Comparison of ENCODE assay signal across 22 cellular contexts in genomic region chr9:134855231-134855899, GRCh38. TPM values are rescaled to one million over a fixed set of nuclear protein-coding genes. Genes with fewer than 3 reads are reported as not detected.
DNase-seq lines count a peak whose midpoint lies in the region; ATAC-seq and TF ChIP-seq lines count a peak whose summit lies in the region.
"Had no signal": no experiment of that assay in that cellular context is flagged by ENCODE, and none has a peak within 500 bp of the region (broad histone marks: within the 10 kb centered on the region; RNA-seq: fewer than 3 reads in every experiment).

No MANE protein-coding gene starts in this region.

- H2AFZ ChIP-seq in smooth muscle cell (ENCODE audit: low read depth), result no peak overlapping the region

- peaks cover 41% of the 10 kb centered on the region for H4K20me1 ChIP-seq in smooth muscle cell (ENCODE audit: low read depth)

- ATAC-seq in right cardiac atrium (peak; percentile 17 to 24), Right ventricle myocardium inferior (no peak), left lobe of liver (no peak), aorta (ENCODE audit: low FRiP score) (no peak)
- ATAC-seq: CD8-positive, alpha-beta T cell; Panc1 had no signal

- no peak overlapping the region for H3K4me2 ChIP-seq in smooth muscle cell
- H3K4me2 ChIP-seq: KMS-11 had no signal

- H3K27ac ChIP-seq in right cardiac atrium (ENCODE audit: low read length), result no peak overlapping the region
- H3K27ac ChIP-seq in aorta (ENCODE audit: low read depth in 1 of 2, low read length in 2 of 2), result no peak overlapping the region
- H3K27ac ChIP-seq in smooth muscle cell (ENCODE audit: low read depth), result no peak overlapping the region
- H3K27ac ChIP-seq: KMS-11 had no signal

- peaks cover 65% of the 10 kb centered on the region for H3F3A ChIP-seq in smooth muscle cell (ENCODE audit: low read depth)

- H3K79me2 ChIP-seq in smooth muscle cell (ENCODE audit: low read depth), result no peaks in the 10 kb centered on the region

- H3K9me3 ChIP-seq in right cardiac atrium (ENCODE audit: control insufficient read depth, low read length), result no peaks in the 10 kb centered on the region
- no peaks in the 10 kb centered on the region for H3K9me3 ChIP-seq in aorta (ENCODE audit: control insufficient read depth, low read length)
- H3K9me3 ChIP-seq in smooth muscle cell (replicated peaks; ENCODE audit: low read depth), result no peaks in the 10 kb centered on the region

- no peaks in the 10 kb centered on the region for H3K27me3 ChIP-seq in right cardiac atrium (ENCODE audit: control insufficient read depth, insufficient read depth)
- no peaks in the 10 kb centered on the region for H3K27me3 ChIP-seq in aorta (ENCODE audit: control insufficient read depth in 1 of 2, insufficient read depth in 2 of 2, low read length in 1 of 2)
- no peaks in the 10 kb centered on the region for H3K27me3 ChIP-seq in smooth muscle cell (ENCODE audit: low read depth)

- DNase-seq in right cardiac atrium (peak in 1 of 3 donors; percentile 32), Right ventricle myocardium inferior (ENCODE audit: missing footprints) (no peak), left lobe of liver (ENCODE audit: low spot score) (peak; percentile 42), posterior vena cava (ENCODE audit: low spot score) (peak; percentile 72), aorta (peak; percentile 44 to 62), T-helper 2 cell (no peak), smooth muscle cell (lab: John Stamatoyannopoulos, UW; ENCODE audit: unreplicated experiment) (no peak)
- DNase-seq in activated T-cell treated with anti-CD3 and anti-CD28 coated beads, Interleukin-2, amount 50 U/mL, for 48 hours, result no peak
- DNase-seq: AML-193; C1 segment of cervical spinal cord; CD8-positive, alpha-beta T cell; GOT3; IMR-90; NCI-H1092 treated with DMSO at 0.1 percent for 48 hours; NCI-H2029 treated with DMSO at 0.1 percent for 48 hours; NCI-H345; NCI-H524; NCI-H774 had no signal

- H3K4me3 ChIP-seq in right cardiac atrium (ENCODE audit: low read length) (no peak overlapping the region), aorta (ENCODE audit: low read length in 2 of 2) (no peak overlapping the region), smooth muscle cell (no peak overlapping the region)

- H3K9ac ChIP-seq in smooth muscle cell (ENCODE audit: low read depth), result no peak overlapping the region
- H3K9ac ChIP-seq: KMS-11 had no signal

- 83% methylated on average over 18 of the region's 18 CpGs for WGBS in right cardiac atrium
- WGBS in aorta, 2 donors, result 87 to 91% methylated on average over 18 of the region's 18 CpGs
- 95% methylated on average over 18 of the region's 18 CpGs for WGBS in smooth muscle cell (ENCODE audit: low lambda C conversion rate)

- no peak for TF ChIP-seq CTCF in smooth muscle cell (IDR thresholded peaks at IDR 0.05; ENCODE audit: borderline replicate concordance, insufficient read depth, poor library complexity, severe bottlenecking)

- intact Hi-C loops in right cardiac atrium (cut with DNase I) (no loop called here), Right ventricle myocardium inferior (cut with DNase I) (no loop called here), posterior vena cava (cut with DNase I) (no loop called here), aorta (cut with DNase I) (no loop called here)

- no peaks in the 10 kb centered on the region for H3K4me1 ChIP-seq in right cardiac atrium (ENCODE audit: control insufficient read depth, insufficient read depth, low read length)
- H3K4me1 ChIP-seq in aorta (ENCODE audit: control insufficient read depth in 1 of 2, insufficient read depth in 2 of 2, low read length in 2 of 2), result no peaks in the 10 kb centered on the region
- H3K4me1 ChIP-seq in smooth muscle cell (ENCODE audit: low read depth), result no peaks in the 10 kb centered on the region

- H3K36me3 ChIP-seq in aorta (ENCODE audit: control insufficient read depth in 1 of 2, insufficient read depth in 2 of 2, low read length in 1 of 2), result no peaks in the 10 kb centered on the region
- H3K36me3 ChIP-seq in smooth muscle cell (ENCODE audit: low read depth), result no peaks in the 10 kb centered on the region

RNA-seq across cellular contexts. Expression of gene FCN2, which starts 25.2 kb away (rescaled TPM):
- total RNA-seq in right cardiac atrium (not detected), Right ventricle myocardium inferior (not detected), left lobe of liver (95.7 TPM), posterior vena cava (not detected), aorta (under 1 TPM in 1 of 2 donors, not detected in 1; 0.32 TPM), smooth muscle cell (not detected in 2 replicates)
- polyA plus RNA-seq in right cardiac atrium (0.72 TPM), aorta (not detected), smooth muscle cell (not detected in 2 replicates)
- total RNA-seq: CD8-positive, alpha-beta T cell; G401; IMR-90 had no signal
- polyA plus RNA-seq: AG04450, IMR-90 had no signal

Comparison
In these comparisons a context has a peak if more than half of its experiments do, and no peak if none do; other contexts are left out.
1. ATAC-seq: peak in right cardiac atrium (2 of 2); none in Right ventricle myocardium inferior (single experiment), left lobe of liver (single experiment) and aorta (single experiment).
2. DNase-seq: peak in left lobe of liver (single experiment), posterior vena cava (single experiment) and aorta (2 of 2); none in Right ventricle myocardium inferior (single experiment), T-helper 2 cell (0 of 5), activated T-cell treated with anti-CD3 and anti-CD28 coated beads, Interleukin-2, amount 50 U/mL, for 48 hours (0 of 2) and smooth muscle cell (single experiment).
3. RNA of gene FCN2, which starts 25.2 kb away (total RNA-seq): 95.7 TPM in left lobe of liver (single experiment); 0.32 TPM in aorta, not detected in right cardiac atrium, not detected in posterior vena cava, not detected in Right ventricle myocardium inferior (single experiment) and not detected in smooth muscle cell; every median in the first group is over 10 times any median in the second.